Comparison of ENCODE assay signal across 1 cellular context in genomic region chr10:76113952-76114351, GRCh38.
TF ChIP-seq lines count a peak whose summit lies in the region.

No MANE protein-coding gene starts in this region.

TF ChIP-seq in SK-N-SH treated with all-trans-retinoic acid at 6 μM for 48 hours, 23 proteins besides CTCF, POLR2A, EP300 and RAD21 (continued from another document):
- TF ChIP-seq CSRNP3 (CRISPR knock-in tag; IDR thresholded peaks at IDR 0.05) (no peak), CSDC2 (CRISPR knock-in tag; IDR thresholded peaks at IDR 0.05) (no peak)
TF ChIP-seq in SK-N-SH treated with all-trans-retinoic acid at 6 μM for 48 hours: peak in this region for 0.
